Comparison of ENCODE assay signal across 22 cellular contexts in genomic region chr3:14252321-14253021, GRCh38.
"Had no signal": no experiment of that assay in that cellular context is flagged by ENCODE, and none has a peak within 500 bp of the region (broad histone marks: within the 10 kb centered on the region; RNA-seq: fewer than 3 reads in every experiment).

No MANE protein-coding gene starts in this region.

- DNase-seq: activated CD4-positive, alpha-beta T cell treated with anti-CD3 and anti-CD28 coated beads, Interleukin-2, amount 10 ng/mL, durations not matched to agents 7 days and 5 days; activated CD8-positive, alpha-beta memory T cell treated with anti-CD3 and anti-CD28 coated beads, Interleukin-2, amount 50 U/mL, for 4 hours; activated CD8-positive, alpha-beta T cell treated with anti-CD3 and anti-CD28 coated beads, Interleukin-2, amount 10 ng/mL, durations not matched to agents 7 days and 5 days; activated gamma-delta T cell treated with Interleukin-2 at 50 U/mL for 16 hours; activated naive CD8-positive, alpha-beta T cell treated with anti-CD3 and anti-CD28 coated beads for 36 hours; activated T-cell treated with anti-CD3 and anti-CD28 coated beads, Interleukin-2, amount 50 U/mL, for 72 hours; amygdala; central memory CD4-positive, alpha-beta T cell; colonic mucosa; foreskin keratinocyte; left ventricle myocardium superior; nephron progenitor cell; nucleus accumbens; stimulated activated CD4-positive, alpha-beta T cell treated with anti-CD3 and anti-CD28 coated beads, Interleukin-12 subunit alpha, Interleukin-12 subunit beta, amount 100 ng/mL, for 4 hours; stimulated activated CD4-positive, alpha-beta T cell treated with anti-CD3 and anti-CD28 coated beads, Interleukin-1b, Interleukin-23, amount 100 ng/mL, for 48 hours; stimulated activated CD8-positive, alpha-beta memory T cell treated with anti-CD3 and anti-CD28 coated beads, Interleukin-4, amount 100 ng/mL, for 48 hours; stimulated activated naive CD4-positive, alpha-beta T cell; T-helper 1 cell had no signal

- H3K4me1 Mint-ChIP-seq: activated CD4-positive, alpha-beta T cell treated with anti-CD3 and anti-CD28 coated beads, Interleukin-2, amount 10 ng/mL, durations not matched to agents 7 days and 5 days; activated naive CD8-positive, alpha-beta T cell treated with anti-CD3 and anti-CD28 coated beads for 36 hours had no signal

- H3K4me3 ChIP-seq: body of pancreas, colonic mucosa, tibial nerve, vagina had no signal

- H3K27me3 Mint-ChIP-seq: activated CD4-positive, alpha-beta T cell treated with anti-CD3 and anti-CD28 coated beads, Interleukin-2, amount 10 ng/mL, durations not matched to agents 7 days and 5 days; activated naive CD8-positive, alpha-beta T cell treated with anti-CD3 and anti-CD28 coated beads for 36 hours had no signal

- H3K4me1 ChIP-seq: body of pancreas, colonic mucosa, foreskin keratinocyte, vagina had no signal

- H3K27ac Mint-ChIP-seq: activated CD4-positive, alpha-beta T cell treated with anti-CD3 and anti-CD28 coated beads, Interleukin-2, amount 10 ng/mL, durations not matched to agents 7 days and 5 days; activated CD8-positive, alpha-beta T cell treated with anti-CD3 and anti-CD28 coated beads, Interleukin-2, amount 10 ng/mL, durations not matched to agents 7 days and 5 days; activated naive CD8-positive, alpha-beta T cell treated with anti-CD3 and anti-CD28 coated beads for 36 hours; activated T-cell treated with anti-CD3 and anti-CD28 coated beads, Interleukin-2, amount 50 U/mL, for 72 hours; nephron progenitor cell had no signal

- H3K27ac ChIP-seq: body of pancreas, colonic mucosa, foreskin keratinocyte, vagina had no signal

- H3K36me3 ChIP-seq: colonic mucosa, tibial nerve, vagina had no signal

- H3K9me3 ChIP-seq: body of pancreas, colonic mucosa, tibial nerve, vagina had no signal

- H3K9me3 Mint-ChIP-seq: activated CD4-positive, alpha-beta T cell treated with anti-CD3 and anti-CD28 coated beads, Interleukin-2, amount 10 ng/mL, durations not matched to agents 7 days and 5 days; activated naive CD8-positive, alpha-beta T cell treated with anti-CD3 and anti-CD28 coated beads for 36 hours; activated T-cell treated with anti-CD3 and anti-CD28 coated beads, Interleukin-2, amount 50 U/mL, for 72 hours had no signal

- H3K4me3 Mint-ChIP-seq: activated CD4-positive, alpha-beta T cell treated with anti-CD3 and anti-CD28 coated beads, Interleukin-2, amount 10 ng/mL, durations not matched to agents 7 days and 5 days; activated CD8-positive, alpha-beta T cell treated with anti-CD3 and anti-CD28 coated beads, Interleukin-2, amount 10 ng/mL, durations not matched to agents 7 days and 5 days; activated naive CD8-positive, alpha-beta T cell treated with anti-CD3 and anti-CD28 coated beads for 36 hours; activated T-cell treated with anti-CD3 and anti-CD28 coated beads, Interleukin-2, amount 50 U/mL, for 72 hours; nephron progenitor cell had no signal

- H3K27me3 ChIP-seq: body of pancreas, colonic mucosa, tibial nerve, vagina had no signal

- H3K36me3 Mint-ChIP-seq: activated naive CD8-positive, alpha-beta T cell treated with anti-CD3 and anti-CD28 coated beads for 36 hours had no signal

- ATAC-seq: activated CD4-positive, CD25-positive, alpha-beta regulatory T cell treated with anti-CD3 and anti-CD28 coated beads, Interleukin-2, amount 50 U/mL, for 24 hours; activated CD8-positive, alpha-beta T cell treated with anti-CD3 and anti-CD28 coated beads, Interleukin-2, amount 10 ng/mL, durations not matched to agents 7 days and 5 days; activated T-cell treated with anti-CD3 and anti-CD28 coated beads, Interleukin-2, amount 50 U/mL, for 72 hours; body of pancreas; foreskin keratinocyte; left ventricle myocardium superior had no signal
